ENCODE assay signal across 15 cellular contexts in the genomic region with DNA sequence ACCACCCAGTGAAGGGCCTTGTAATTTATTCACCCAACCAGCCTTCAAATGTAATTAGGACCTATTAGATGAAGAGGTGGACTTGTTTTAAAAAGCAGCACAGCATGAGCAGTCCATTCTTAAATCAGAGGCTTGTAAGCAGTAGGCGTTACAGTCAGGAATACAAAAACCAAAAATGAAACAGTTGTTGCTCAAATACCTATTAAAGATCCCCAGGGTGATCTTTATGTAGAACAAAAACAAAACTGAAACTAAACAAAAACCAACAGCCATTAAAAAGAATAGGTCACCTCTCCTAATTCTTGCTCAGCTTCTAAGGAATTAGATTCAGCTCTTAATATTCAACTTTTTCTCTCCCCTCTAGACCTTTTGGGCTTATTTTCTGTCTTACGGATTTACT.
DNase-seq lines count a peak whose midpoint lies in the region; ATAC-seq and TF ChIP-seq lines count a peak whose summit lies in the region.
"Had no signal": no experiment of that assay in that cellular context is flagged by ENCODE, and none has a peak within 500 bp of the region (broad histone marks: within the 10 kb centered on the region; RNA-seq: fewer than 3 reads in every experiment).

No MANE protein-coding gene starts in this region.

- no peaks in the 10 kb centered on the region for H3K9me3 Mint-ChIP-seq in T-cell

- H3K4me3 Mint-ChIP-seq in T-cell: no peak overlapping the region

- H3K4me2 ChIP-seq in BLaER1 treated with 17β-estradiol and CSF1 and Interleukin-3, amounts not matched to agents 10 nM and 100 nM: peak overlapping the region in 9 of 11 experiments; percentile 2 to 56 (median 50); a peak in 16 of 22 replicates

- peaks cover 6% of the 10 kb centered on the region in 3 donors for H3K4me1 Mint-ChIP-seq in T-cell

- TF ChIP-seq EP300 in suprapubic skin (IDR thresholded peaks at IDR 0.05): no peak

- no peak overlapping the region for H3K4me3 ChIP-seq in BLaER1 treated with 17β-estradiol and CSF1 and Interleukin-3, amounts not matched to agents 10 nM and 100 nM
- H3K4me3 ChIP-seq in suprapubic skin: no peak overlapping the region
- H3K4me3 ChIP-seq: stomach had no signal

- DNase-seq in suprapubic skin (ENCODE audit: low spot score in 2 of 2) (no peak), T-cell (no peak), SW480 (ENCODE audit: low spot score) (no peak)
- DNase-seq in stimulated activated CD4-positive, alpha-beta T cell treated with anti-CD3 and anti-CD28 coated beads, Interleukin-4, amount 100 ng/mL, for 4 hours: no peak
- DNase-seq: activated effector memory CD4-positive, alpha-beta T cell treated with anti-CD3 and anti-CD28 coated beads, Interleukin-2, amount 50 U/mL, for 16 hours; HCEC 1CT; NCI-H510A; SIG-M5; stimulated activated CD4-positive, alpha-beta T cell treated with anti-CD3 and anti-CD28 coated beads, Interleukin-4, amount 100 ng/mL, for 1 hour; stomach had no signal

- no peak for TF ChIP-seq CTCF in suprapubic skin (IDR thresholded peaks at IDR 0.05)

- no peak overlapping the region for H3K27ac ChIP-seq in BLaER1 treated with 17β-estradiol and CSF1 and Interleukin-3, amounts not matched to agents 10 nM and 100 nM
- H3K27ac ChIP-seq in suprapubic skin: no peak overlapping the region
- H3K27ac ChIP-seq: stomach had no signal

- no peak overlapping the region for H3K9ac ChIP-seq in BLaER1 treated with 17β-estradiol and CSF1 and Interleukin-3, amounts not matched to agents 10 nM and 100 nM

- no peak for TF ChIP-seq POLR2A in suprapubic skin (IDR thresholded peaks at IDR 0.05)

- no peaks in the 10 kb centered on the region for H3K27me3 ChIP-seq in BLaER1 treated with 17β-estradiol and CSF1 and Interleukin-3, amounts not matched to agents 10 nM and 100 nM
- H3K27me3 ChIP-seq in suprapubic skin: no peaks in the 10 kb centered on the region
- H3K27me3 ChIP-seq: stomach had no signal

- CTCF ChIA-PET in T-cell (lab: Charles Lee): no interaction called here

- H3K9me3 ChIP-seq in BLaER1 treated with 17β-estradiol and CSF1 and Interleukin-3, amounts not matched to agents 10 nM and 100 nM (replicated peaks in 1 of 11): no peaks in the 10 kb centered on the region
- H3K9me3 ChIP-seq in suprapubic skin: no peaks in the 10 kb centered on the region
- H3K9me3 ChIP-seq: stomach had no signal

- no peaks in the 10 kb centered on the region for H3K36me3 ChIP-seq in BLaER1 treated with 17β-estradiol and CSF1 and Interleukin-3, amounts not matched to agents 10 nM and 100 nM
- H3K36me3 ChIP-seq in suprapubic skin: no peaks in the 10 kb centered on the region
- H3K36me3 ChIP-seq: stomach had no signal

- H3K27ac Mint-ChIP-seq in T-cell: no peak overlapping the region

- WGBS in suprapubic skin: 70% methylated on average over 2 of the region's 2 CpGs

- peak; percentile 92 for ATAC-seq in GM18907 (IDR thresholded peaks at IDR 0.05; ENCODE audit: unreplicated experiment)
- ATAC-seq in GM21576 (IDR thresholded peaks at IDR 0.05; ENCODE audit: unreplicated experiment): peak; percentile 90
- peak; percentile 86 for ATAC-seq in HG03159 (IDR thresholded peaks at IDR 0.05; ENCODE audit: unreplicated experiment)
- no peak for ATAC-seq in T-cell (replicated peaks in 1 of 4)
- ATAC-seq: activated CD4-positive, CD25-positive, alpha-beta regulatory T cell treated with anti-CD3 and anti-CD28 coated beads, Interleukin-2, amount 50 U/mL, for 24 hours had no signal

- no peaks in the 10 kb centered on the region for H4K20me1 ChIP-seq in BLaER1 treated with 17β-estradiol and CSF1 and Interleukin-3, amounts not matched to agents 10 nM and 100 nM

- H3K27me3 Mint-ChIP-seq in T-cell: peaks cover 6 to 11% of the 10 kb centered on the region in 2 donors

- H3K36me3 Mint-ChIP-seq in T-cell: no peaks in the 10 kb centered on the region

- POLR2A ChIA-PET in T-cell (lab: Charles Lee): no interaction called here

- peaks cover 0 to 17% (median 12%) of the 10 kb centered on the region in 10 experiments; a peak in 15 of 20 replicates for H3K4me1 ChIP-seq in BLaER1 treated with 17β-estradiol and CSF1 and Interleukin-3, amounts not matched to agents 10 nM and 100 nM
- no peaks in the 10 kb centered on the region for H3K4me1 ChIP-seq in suprapubic skin

Comparison
In these comparisons a context has a peak if more than half of its experiments do, and no peak if none do; other contexts are left out.
1. ATAC-seq: peak in GM18907 (single experiment), GM21576 (single experiment) and HG03159 (single experiment); none in T-cell (0 of 4).